ENCODE assay signal across 10 cellular contexts in genomic region chr19:4052993-4053422, GRCh38. TPM values are rescaled to one million over a fixed set of nuclear protein-coding genes. Genes with fewer than 3 reads are reported as not detected.
DNase-seq lines count a peak whose midpoint lies in the region; ATAC-seq, FAIRE-seq and TF ChIP-seq lines count a peak whose summit lies in the region.
"Had no signal": no experiment of that assay in that cellular context is flagged by ENCODE, and none has a peak within 500 bp of the region (broad histone marks: within the 10 kb centered on the region; RNA-seq: fewer than 3 reads in every experiment).

No MANE protein-coding gene starts in this region.

- FAIRE-seq in GM12878 (lab: Jason Lieb, UNC) = no peak

- H3K36me3 Mint-ChIP-seq in activated CD8-positive, alpha-beta memory T cell treated with anti-CD3 and anti-CD28 coated beads, Interleukin-2, amount 10 ng/mL, durations not matched to agents 7 days and 5 days = peaks cover 50% of the 10 kb centered on the region
- H3K36me3 Mint-ChIP-seq in memory B cell = peaks cover 31% of the 10 kb centered on the region

- RAD21 ChIA-PET in GM12878 (lab: Charles Lee; ENCODE audit: unreplicated experiment) = no interaction called here

- H3K79me2 ChIP-seq in GM12878 (ENCODE audit: control insufficient read depth, insufficient read depth, low read length) = peaks cover 56% of the 10 kb centered on the region

- H3K27ac ChIP-seq in GM12878 (ENCODE audit: control insufficient read depth, insufficient read depth) (no peak overlapping the region), thoracic aorta (peak overlapping the region in 1 of 2 donors; percentile 27)

- H3K4me1 Mint-ChIP-seq in activated CD8-positive, alpha-beta memory T cell treated with anti-CD3 and anti-CD28 coated beads, Interleukin-2, amount 10 ng/mL, durations not matched to agents 7 days and 5 days = peaks cover 48% of the 10 kb centered on the region
- peaks cover 27% of the 10 kb centered on the region for H3K4me1 Mint-ChIP-seq in memory B cell

- POLR2A ChIA-PET in GM12878 (lab: Charles Lee) = interaction anchor here (0.5 kb wide), 1 partner anchor 52 kb away, joined by 6 read pairs; no protein-coding TSS in a partner anchor

- no TSS peak for BruUV-seq in GM12878 (replicated peaks; lab: Mats Ljungman, UMichigan)

- intact Hi-C loops in GM12878 (cut with micrococcal nuclease; ENCODE audit: unreplicated experiment) = no loop called here

- DNase-seq in activated CD8-positive, alpha-beta memory T cell treated with anti-CD3 and anti-CD28 coated beads, Interleukin-2, amount 10 ng/mL, durations not matched to agents 7 days and 5 days = no peak
- DNase-seq in activated CD8-positive, alpha-beta memory T cell treated with anti-CD3 and anti-CD28 coated beads, Interleukin-2, amount 50 U/mL, for 48 hours = no peak
- DNase-seq in GM12878 (ENCODE audit: low read depth, low spot score) = no peak
- no peak for DNase-seq in memory B cell (ENCODE audit: low spot score in 2 of 2)
- DNase-seq in thoracic aorta (ENCODE audit: low spot score) = no peak
- no peak for DNase-seq in NCI-H1105 treated with DMSO at 0.1 percent for 48 hours (lab: John Stamatoyannopoulos, UW)
- DNase-seq in superior temporal gyrus (ENCODE audit: extremely low spot score) = no peak
- DNase-seq: ACHN, NCI-H2081 had no signal

- H3K4me1 ChIP-seq in GM12878 (ENCODE audit: control insufficient read depth, insufficient read depth, low read length) (peaks cover 3% of the 10 kb centered on the region; the same call in 1 of the 2 replicates), thoracic aorta (ENCODE audit: control insufficient read depth in 1 of 2, low read depth in 2 of 2) (peaks cover 24 to 33% of the 10 kb centered on the region in 2 donors)

- no peaks in the 10 kb centered on the region for H3K9me3 ChIP-seq in GM12878 (replicated peaks; ENCODE audit: control insufficient read depth, insufficient read depth, low read length)
- H3K9me3 ChIP-seq in thoracic aorta = no peaks in the 10 kb centered on the region

- H3K36me3 ChIP-seq in GM12878 (ENCODE audit: control insufficient read depth in 2 of 2, insufficient read depth in 2 of 2, low read length in 1 of 2) = peaks cover 27 to 52% of the 10 kb centered on the region in 2 experiments
- H3K36me3 ChIP-seq in thoracic aorta = peaks cover 33% of the 10 kb centered on the region

- H3K4me3 ChIP-seq in GM12878 = no peak overlapping the region
- H3K4me3 ChIP-seq in thoracic aorta = peak overlapping the region; percentile 6

- no peaks in the 10 kb centered on the region for H3K9me3 Mint-ChIP-seq in activated CD8-positive, alpha-beta memory T cell treated with anti-CD3 and anti-CD28 coated beads, Interleukin-2, amount 10 ng/mL, durations not matched to agents 7 days and 5 days (ENCODE audit: low read depth)
- H3K9me3 Mint-ChIP-seq in memory B cell = no peaks in the 10 kb centered on the region

- SMC1A ChIA-PET in GM12878 (lab: Charles Lee; ENCODE audit: uncharacterized antibody, unreplicated experiment) = no interaction called here

- peak overlapping the region; percentile 34 for H3K27ac Mint-ChIP-seq in activated CD8-positive, alpha-beta memory T cell treated with anti-CD3 and anti-CD28 coated beads, Interleukin-2, amount 10 ng/mL, durations not matched to agents 7 days and 5 days
- H3K27ac Mint-ChIP-seq in memory B cell = peak overlapping the region; percentile 81

- no peak overlapping the region for H2AFZ ChIP-seq in GM12878 (ENCODE audit: control insufficient read depth, low read depth, low read length)

- peaks cover 13% of the 10 kb centered on the region; the same call in 1 of the 2 replicates for H4K20me1 ChIP-seq in GM12878 (ENCODE audit: control insufficient read depth, insufficient read depth)

- H3K27me3 ChIP-seq in GM12878 (replicated peaks in 1 of 2; ENCODE audit: control insufficient read depth in 2 of 2, insufficient read depth in 2 of 2, low read length in 1 of 2) (no peaks in the 10 kb centered on the region), thoracic aorta (replicated peaks; ENCODE audit: insufficient read depth) (no peaks in the 10 kb centered on the region)

- TF ChIP-seq CTCF in GM12878 (IDR thresholded peaks at IDR 0.05 in 2 of 3, conservative IDR thresholded peaks at IDR 0.05 in 1 of 3; ENCODE audit: control insufficient read depth in 2 of 3, extremely low read depth in 1 of 3, insufficient read depth in 1 of 3, low read depth in 3 of 3, low read length in 3 of 3) = no peak
- TF ChIP-seq CTCF in thoracic aorta (IDR thresholded peaks at IDR 0.05) = no peak

- peak overlapping the region; percentile 29 for H3K4me3 Mint-ChIP-seq in activated CD8-positive, alpha-beta memory T cell treated with anti-CD3 and anti-CD28 coated beads, Interleukin-2, amount 10 ng/mL, durations not matched to agents 7 days and 5 days
- peak overlapping the region; percentile 70 for H3K4me3 Mint-ChIP-seq in memory B cell

- no peak for TF ChIP-seq EP300 in GM12878 (IDR thresholded peaks at IDR 0.05; ENCODE audit: borderline replicate concordance in 1 of 2, control insufficient read depth in 1 of 2, low read depth in 2 of 2, low read length in 2 of 2)

- no peaks in the 10 kb centered on the region for H3K27me3 Mint-ChIP-seq in activated CD8-positive, alpha-beta memory T cell treated with anti-CD3 and anti-CD28 coated beads, Interleukin-2, amount 10 ng/mL, durations not matched to agents 7 days and 5 days
- no peaks in the 10 kb centered on the region for H3K27me3 Mint-ChIP-seq in memory B cell

- no peak overlapping the region for H3K9ac ChIP-seq in GM12878 (ENCODE audit: control insufficient read depth, insufficient read depth, low read length)

- CTCF ChIA-PET in activated CD8-positive, alpha-beta memory T cell treated with anti-CD3 and anti-CD28 coated beads, Interleukin-2, amount 10 ng/mL, durations not matched to agents 7 days and 5 days (lab: Charles Lee) = interaction anchor here (1.0 kb wide), 1 partner anchor 87 kb away, joined by 5 read pairs; no protein-coding TSS in a partner anchor
- CTCF ChIA-PET in GM12878 (lab: Yijun Ruan, JAX) = no interaction called here

- WGBS in GM12878 (ENCODE audit: insufficient coverage, insufficient replicate concordance, low lambda C conversion rate, missing lambda C conversion rate) = 12% methylated on average over 13 of the region's 13 CpGs

- ATAC-seq in activated CD8-positive, alpha-beta memory T cell treated with anti-CD3 and anti-CD28 coated beads, Interleukin-2, amount 10 ng/mL, durations not matched to agents 7 days and 5 days = no peak
- peak; percentile 13; the same call in 1 of the 3 replicates for ATAC-seq in GM12878
- no peak for ATAC-seq in memory B cell (ENCODE audit: low read depth)
- no peak for ATAC-seq in thoracic aorta (ENCODE audit: insufficient number of reproducible peaks, low FRiP score, low read depth)
- no peak for ATAC-seq in GM21786 (IDR thresholded peaks at IDR 0.05; ENCODE audit: unreplicated experiment)

- no peak for TF ChIP-seq RAD21 in GM12878 (IDR thresholded peaks at IDR 0.05; ENCODE audit: insufficient read depth, low read depth, low read length)

- TF ChIP-seq POLR2A in GM12878 (IDR thresholded peaks at IDR 0.05; ENCODE audit: low read depth, low read length) = no peak

- in situ Hi-C loops in GM12878 (cut with MboI) = no loop called here

- peak overlapping the region; percentile 27 for H3K4me2 ChIP-seq in GM12878 (ENCODE audit: control insufficient read depth, insufficient read depth)

TF ChIP-seq in GM12878, 131 proteins besides CTCF, POLR2A, EP300 and RAD21 (continues in another document):
- TF ChIP-seq SUZ12 (IDR thresholded peaks at IDR 0.05; ENCODE audit: unreplicated experiment) = no peak

RNA-seq across cellular contexts. Expression of gene ZBTB7A, which starts 13.7 kb away (rescaled TPM):
- total RNA-seq in activated CD8-positive, alpha-beta memory T cell treated with anti-CD3 and anti-CD28 coated beads, Interleukin-2, amount 10 ng/mL, durations not matched to agents 7 days and 5 days = 10 to 100 TPM; 67.4 to 72.6 TPM
- total RNA-seq in GM12878 (2013; cell fraction: nucleolus; rRNA removed) = 20.9 and 24.8 TPM in 2 replicates
- total RNA-seq in GM12878 (2014; rRNA removed) (10.6 and 15.9 TPM in 2 replicates), GM12878 (2014; rRNA removed; fragmentation: Illumina TruSeq; extraction: Trizol) (3.2 TPM in 2 replicates), GM12878 (2021) (40.0 and 42.4 TPM in 2 replicates), thoracic aorta (10 to 100 TPM; 85.1 to 91.9 TPM)
- polyA plus RNA-seq in GM12878 (2011; ENCODE audit: low read depth) = 2.2 TPM
- polyA plus RNA-seq in GM12878 (2011; rRNA removed) (0.84 and 2.5 TPM in 2 replicates), GM12878 (2014; fragmentation: Illumina TruSeq; extraction: Trizol) (4.1 and 5.9 TPM in 2 replicates), GM12878 (2014; fragmentation: Nextera tagmentation; extraction: Ambion mirVana) (under 1 TPM; 0.26 to 0.73 TPM), GM12878 (2014; rRNA removed) (16.2 and 22.2 TPM in 2 replicates), GM12878 (2016; fragmentation: Nextera tagmentation; extraction: Ambion mirVana) (10 to 100 TPM in 1 of 2 experiments, 1 to 10 TPM in 1; 2.0 to 10.1 TPM)
- 4.5 and 7.6 TPM in 2 replicates for polyA plus RNA-seq in GM12878 (2011; cell fraction: cytosol; rRNA removed)
- polyA plus RNA-seq in GM12878 (2011; cell fraction: nucleus; rRNA removed) = 12.8 and 18.3 TPM in 2 replicates
- polyA plus RNA-seq in GM12878 (2012) = 14.1 and 15.9 TPM in 2 replicates
- 3.6 and 6.5 TPM in 2 replicates for polyA minus RNA-seq in GM12878 (2011; rRNA and poly(A)+ RNA removed)
- polyA minus RNA-seq in GM12878 (2011; cell fraction: cytosol; rRNA and poly(A)+ RNA removed) = 12.4 and 12.8 TPM in 2 replicates
- 3.6 and 4.7 TPM in 2 replicates for polyA minus RNA-seq in GM12878 (2011; cell fraction: nucleus; rRNA and poly(A)+ RNA removed)

RNA-seq across cellular contexts. Expression of gene PIAS4, which starts 45.5 kb away (rescaled TPM):
- total RNA-seq in activated CD8-positive, alpha-beta memory T cell treated with anti-CD3 and anti-CD28 coated beads, Interleukin-2, amount 10 ng/mL, durations not matched to agents 7 days and 5 days = 10 to 100 TPM; 34.0 to 39.4 TPM
- 20.6 and 22.2 TPM in 2 replicates for total RNA-seq in GM12878 (2013; cell fraction: nucleolus; rRNA removed)
- total RNA-seq in GM12878 (2014; rRNA removed) (17.8 and 22.0 TPM in 2 replicates), GM12878 (2014; rRNA removed; fragmentation: Illumina TruSeq; extraction: Trizol) (5.7 and 10.6 TPM in 2 replicates), GM12878 (2021) (23.2 and 25.1 TPM in 2 replicates), thoracic aorta (10 to 100 TPM; 10.2 to 32.2 TPM)
- polyA plus RNA-seq in GM12878 (2011; ENCODE audit: low read depth) = 12.1 TPM
- polyA plus RNA-seq in GM12878 (2011; rRNA removed) (2.7 and 7.7 TPM in 2 replicates), GM12878 (2014; fragmentation: Illumina TruSeq; extraction: Trizol) (5.4 and 9.6 TPM in 2 replicates), GM12878 (2014; fragmentation: Nextera tagmentation; extraction: Ambion mirVana) (under 1 TPM; 0.13 to 0.40 TPM), GM12878 (2014; rRNA removed) (17.9 and 23.1 TPM in 2 replicates), GM12878 (2016; fragmentation: Nextera tagmentation; extraction: Ambion mirVana) (10 to 100 TPM; 12.0 to 13.5 TPM)
- 11.0 and 13.0 TPM in 2 replicates for polyA plus RNA-seq in GM12878 (2011; cell fraction: cytosol; rRNA removed)
- 16.1 and 32.0 TPM in 2 replicates for polyA plus RNA-seq in GM12878 (2011; cell fraction: nucleus; rRNA removed)
- 15.2 and 24.4 TPM in 2 replicates for polyA plus RNA-seq in GM12878 (2012)
- 4.2 and 14.1 TPM in 2 replicates for polyA minus RNA-seq in GM12878 (2011; rRNA and poly(A)+ RNA removed)
- polyA minus RNA-seq in GM12878 (2011; cell fraction: cytosol; rRNA and poly(A)+ RNA removed) = 4.5 and 4.8 TPM in 2 replicates
- 14.3 and 19.8 TPM in 2 replicates for polyA minus RNA-seq in GM12878 (2011; cell fraction: nucleus; rRNA and poly(A)+ RNA removed)
